Comparison of ENCODE assay signal across 1 cellular context in the genomic region with DNA sequence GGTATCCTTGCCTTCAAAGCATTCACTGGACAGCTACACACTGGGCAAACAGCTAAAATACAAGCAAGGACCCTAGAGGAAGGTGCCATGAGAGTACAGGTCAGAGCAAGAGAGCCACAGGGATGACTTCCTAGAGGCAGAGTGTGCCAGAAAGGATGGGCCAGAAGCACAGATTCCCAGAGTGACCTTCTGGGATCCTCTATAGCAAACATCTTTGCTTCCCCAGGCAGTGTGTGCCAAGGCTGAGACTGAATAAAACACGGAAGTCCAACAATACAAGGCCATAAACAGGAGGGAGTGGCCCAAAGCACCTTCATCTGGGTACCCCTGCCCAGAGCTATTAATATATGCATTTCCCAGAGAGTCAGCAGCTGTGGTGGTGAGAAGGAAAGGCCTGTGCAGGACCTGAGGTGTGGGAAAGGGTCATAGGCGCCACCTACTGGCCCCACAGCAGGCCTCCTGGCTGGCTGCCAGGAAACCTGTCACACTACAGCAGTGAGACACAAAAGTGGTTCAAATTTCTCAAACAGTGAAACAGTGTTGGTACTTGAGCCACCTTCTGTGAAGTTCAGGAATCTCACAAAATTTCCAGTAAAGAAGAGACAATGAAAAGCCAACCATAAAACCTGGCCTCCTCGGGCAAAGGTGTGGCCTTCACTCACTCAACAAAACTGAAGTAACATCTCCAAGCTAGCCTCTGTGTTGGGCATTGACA.
A peak's percentile ranks its signal among the peaks of the same experiment; 100 is the strongest.
TF ChIP-seq lines count a peak whose summit lies in the region.

No MANE protein-coding gene starts in this region.

TF ChIP-seq in HCT116, 20 proteins besides CTCF, POLR2A, EP300 and RAD21 (continued from another document):
- TF ChIP-seq REST (IDR thresholded peaks at IDR 0.05; ENCODE audit: low read depth) (no peak), CEBPB (IDR thresholded peaks at IDR 0.05; ENCODE audit: low read depth) (no peak), EGR1 (IDR thresholded peaks at IDR 0.05; ENCODE audit: low read depth) (no peak), EZH2 (IDR thresholded peaks at IDR 0.05) (no peak), CBX3 (IDR thresholded peaks at IDR 0.05; ENCODE audit: low read depth) (no peak), FOSL1 (IDR thresholded peaks at IDR 0.05; ENCODE audit: low read depth) (no peak), POLR2AphosphoS5 (IDR thresholded peaks at IDR 0.05; ENCODE audit: low read depth, low read length) (peak; percentile 67)
